8 cellular contexts compared by ENCODE assay signal in genomic region chr20:46013826-46014516, GRCh38. TPM values are rescaled to one million over a fixed set of nuclear protein-coding genes. Genes with fewer than 3 reads are reported as not detected.
DNase-seq lines count a peak whose midpoint lies in the region; ATAC-seq and TF ChIP-seq lines count a peak whose summit lies in the region.

No MANE protein-coding gene starts in this region.

- no peaks in the 10 kb centered on the region for H3K79me1 ChIP-seq in mesenchymal stem cell (replicated peaks; ENCODE audit: low read length, poor library complexity, severe bottlenecking)

- H2AK5ac ChIP-seq in mesenchymal stem cell (ENCODE audit: low read length, severe bottlenecking) = no peak overlapping the region

- no peak overlapping the region for H3K23ac ChIP-seq in mesenchymal stem cell (ENCODE audit: low read length in 2 of 2)

- peak overlapping the region; percentile 70 for H3K4me3 Mint-ChIP-seq in dendritic cell treated with granulocyte-macrophage colony-stimulating factor and Interleukin-4, amounts not matched to agents 40 ng/mL and 50 ng/mL, for 4 days
- peak overlapping the region; percentile 56 for H3K4me3 Mint-ChIP-seq in stimulated activated memory B cell treated with anti-CD40 and anti-IgM and Interleukin-4, amounts not matched to agents 10 μg/mL and 1 μg/mL and 100 μg/mL, for 72 hours

- intact Hi-C loops in dendritic cell treated with granulocyte-macrophage colony-stimulating factor and Interleukin-4, amounts not matched to agents 40 ng/mL and 50 ng/mL, for 4 days (cut with micrococcal nuclease) = loop anchor here (1.0 to 5.0 kb wide), 3 partner anchors 27 to 161 kb away; partner anchors contain the start of gene ZNF335

- H4K8ac ChIP-seq in mesenchymal stem cell (ENCODE audit: low read length) = no peak overlapping the region

- H2BK15ac ChIP-seq in mesenchymal stem cell (ENCODE audit: low read depth, poor library complexity, severe bottlenecking) = no peak overlapping the region

- H2BK120ac ChIP-seq in mesenchymal stem cell (ENCODE audit: low read depth, low read length) = no peak overlapping the region

- ATAC-seq in HG03342 (IDR thresholded peaks at IDR 0.05; ENCODE audit: unreplicated experiment) (peak; percentile 72), HG03439 (IDR thresholded peaks at IDR 0.05; ENCODE audit: unreplicated experiment) (no peak)
- ATAC-seq in stimulated activated memory B cell treated with anti-CD40 and anti-IgM and Interleukin-4, amounts not matched to agents 10 μg/mL and 1 μg/mL and 100 μg/mL, for 72 hours = peak; percentile 90

- H3K4me1 Mint-ChIP-seq in dendritic cell treated with granulocyte-macrophage colony-stimulating factor and Interleukin-4, amounts not matched to agents 40 ng/mL and 50 ng/mL, for 4 days (ENCODE audit: low read depth) = peaks cover 77% of the 10 kb centered on the region
- H3K4me1 Mint-ChIP-seq in stimulated activated memory B cell treated with anti-CD40 and anti-IgM and Interleukin-4, amounts not matched to agents 10 μg/mL and 1 μg/mL and 100 μg/mL, for 72 hours = peaks cover 44% of the 10 kb centered on the region

- no peaks in the 10 kb centered on the region for H3K9me3 ChIP-seq in mesenchymal stem cell (ENCODE audit: control insufficient read depth, low read length)

- no peak overlapping the region for H3K4me3 ChIP-seq in mesenchymal stem cell (ENCODE audit: insufficient read depth in 1 of 2, low read depth in 1 of 2, low read length in 2 of 2)

- 2% methylated on average over 62 of the region's 67 CpGs for WGBS in mesenchymal stem cell

- peak; percentile 60 for TF ChIP-seq CTCF in GM12872 (IDR thresholded peaks at IDR 0.05; ENCODE audit: insufficient read depth, low read depth, low read length)

- H3K9ac ChIP-seq in mesenchymal stem cell (ENCODE audit: low read length) = no peak overlapping the region

- DNase-seq in NCI-H510A (lab: John Stamatoyannopoulos, UW) = peak; percentile 73
- peak; percentile 64 to 65 for DNase-seq in activated CD4-positive, alpha-beta T cell treated with anti-CD3 and anti-CD28 coated beads for 4 hours
- DNase-seq in mesenchymal stem cell = peak; percentile 33

- peaks cover 14% of the 10 kb centered on the region for H3K27me3 Mint-ChIP-seq in dendritic cell treated with granulocyte-macrophage colony-stimulating factor and Interleukin-4, amounts not matched to agents 40 ng/mL and 50 ng/mL, for 4 days
- peaks cover 57% of the 10 kb centered on the region for H3K27me3 Mint-ChIP-seq in stimulated activated memory B cell treated with anti-CD40 and anti-IgM and Interleukin-4, amounts not matched to agents 10 μg/mL and 1 μg/mL and 100 μg/mL, for 72 hours

- H3K14ac ChIP-seq in mesenchymal stem cell (ENCODE audit: low read length in 2 of 2) = no peak overlapping the region

- H3K18ac ChIP-seq in mesenchymal stem cell (ENCODE audit: low read depth in 1 of 2, low read length in 2 of 2) = no peak overlapping the region

- H2AFZ ChIP-seq in mesenchymal stem cell (ENCODE audit: low read depth, low read length) = peak overlapping the region; percentile 6

- peaks cover 4% of the 10 kb centered on the region for H3K4me1 ChIP-seq in mesenchymal stem cell (ENCODE audit: control insufficient read depth, insufficient read depth, low read depth, low read length)

- H4K91ac ChIP-seq in mesenchymal stem cell (ENCODE audit: low read length) = no peak overlapping the region

- no peaks in the 10 kb centered on the region for H3K9me3 Mint-ChIP-seq in dendritic cell treated with granulocyte-macrophage colony-stimulating factor and Interleukin-4, amounts not matched to agents 40 ng/mL and 50 ng/mL, for 4 days
- peaks cover 3% of the 10 kb centered on the region for H3K9me3 Mint-ChIP-seq in stimulated activated memory B cell treated with anti-CD40 and anti-IgM and Interleukin-4, amounts not matched to agents 10 μg/mL and 1 μg/mL and 100 μg/mL, for 72 hours

- no peak overlapping the region for H3K27ac ChIP-seq in mesenchymal stem cell (ENCODE audit: low read length, poor library complexity, severe bottlenecking)

- no peak overlapping the region for H2BK12ac ChIP-seq in mesenchymal stem cell (ENCODE audit: low read length in 2 of 2)

- H3K36me3 Mint-ChIP-seq in dendritic cell treated with granulocyte-macrophage colony-stimulating factor and Interleukin-4, amounts not matched to agents 40 ng/mL and 50 ng/mL, for 4 days (ENCODE audit: low read depth) = peaks cover 65% of the 10 kb centered on the region
- no peaks in the 10 kb centered on the region for H3K36me3 Mint-ChIP-seq in stimulated activated memory B cell treated with anti-CD40 and anti-IgM and Interleukin-4, amounts not matched to agents 10 μg/mL and 1 μg/mL and 100 μg/mL, for 72 hours

- peak overlapping the region; percentile 49 for H3K4me2 ChIP-seq in mesenchymal stem cell (ENCODE audit: low read length, poor library complexity, severe bottlenecking)

- H3K27ac Mint-ChIP-seq in dendritic cell treated with granulocyte-macrophage colony-stimulating factor and Interleukin-4, amounts not matched to agents 40 ng/mL and 50 ng/mL, for 4 days = peak overlapping the region; percentile 99
- H3K27ac Mint-ChIP-seq in stimulated activated memory B cell treated with anti-CD40 and anti-IgM and Interleukin-4, amounts not matched to agents 10 μg/mL and 1 μg/mL and 100 μg/mL, for 72 hours = no peak overlapping the region

- H2BK5ac ChIP-seq in mesenchymal stem cell (ENCODE audit: low read depth, low read length, poor library complexity, severe bottlenecking) = no peak overlapping the region

- no peak overlapping the region for H3K4ac ChIP-seq in mesenchymal stem cell (ENCODE audit: low read depth in 1 of 2, low read length in 2 of 2)

- H3K36me3 ChIP-seq in mesenchymal stem cell (ENCODE audit: control insufficient read depth in 1 of 2, insufficient read depth in 2 of 2, low read depth in 1 of 2, low read length in 2 of 2) = no peaks in the 10 kb centered on the region

- peaks cover 43 to 91% of the 10 kb centered on the region in 2 experiments for H3K27me3 ChIP-seq in mesenchymal stem cell (ENCODE audit: control insufficient read depth in 1 of 2, insufficient read depth in 1 of 2, low read length in 2 of 2)

RNA-seq across cellular contexts. Expression of gene MMP9, which starts 5.3 kb away (rescaled TPM):
- polyA plus RNA-seq in mesenchymal stem cell (2013, experiment 1 of 2) = not detected
- polyA plus RNA-seq in mesenchymal stem cell (2013, experiment 2 of 2) = not detected

RNA-seq across cellular contexts. Expression of gene SLC12A5, which starts 15.0 kb away (rescaled TPM):
- 8.0 TPM for polyA plus RNA-seq in mesenchymal stem cell (2013, experiment 1 of 2)
- polyA plus RNA-seq in mesenchymal stem cell (2013, experiment 2 of 2) = 8.4 TPM

RNA-seq across cellular contexts. Expression of gene ZNF335, which starts 42.0 kb away (rescaled TPM):
- 9.5 TPM for polyA plus RNA-seq in mesenchymal stem cell (2013, experiment 1 of 2)
- polyA plus RNA-seq in mesenchymal stem cell (2013, experiment 2 of 2) = 9.3 TPM
